Comparison of ENCODE assay signal across 8 cellular contexts in the genomic region with DNA sequence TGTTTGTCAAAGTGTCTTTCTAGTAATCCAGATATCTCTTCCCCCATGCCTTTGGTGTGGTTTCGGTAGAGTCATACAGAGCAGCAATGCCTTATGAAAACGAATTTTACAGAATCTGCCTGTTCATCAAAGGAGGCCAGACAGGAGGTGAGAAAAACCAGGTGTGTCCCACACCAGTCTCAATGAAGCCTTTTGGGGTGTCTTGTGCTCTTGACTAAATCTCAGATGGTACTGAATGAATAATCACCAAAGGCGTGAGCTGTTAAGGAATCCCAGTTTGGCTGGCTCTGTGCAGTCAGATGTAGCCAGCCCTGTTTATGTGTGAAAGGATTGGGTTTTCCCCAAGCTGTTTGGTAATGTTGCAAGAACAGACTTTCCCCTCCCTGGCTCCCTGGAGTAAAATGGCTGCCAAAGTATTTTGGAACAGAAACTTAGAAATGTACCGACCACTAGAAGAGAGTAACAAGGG.
A peak's percentile ranks its signal among the peaks of the same experiment; 100 is the strongest.
DNase-seq lines count a peak whose midpoint lies in the region; ATAC-seq and TF ChIP-seq lines count a peak whose summit lies in the region.

No MANE protein-coding gene starts in this region.

- peaks cover 39% of the 10 kb centered on the region for H3K4me1 Mint-ChIP-seq in activated T-cell treated with anti-CD3 and anti-CD28 coated beads, Interleukin-2, amount 50 U/mL, for 4 hours (ENCODE audit: low read depth)
- H3K4me1 Mint-ChIP-seq in progenitor cell of endocrine pancreas (ENCODE audit: low read depth) = peaks cover 6% of the 10 kb centered on the region

- no peak overlapping the region for H3K27ac Mint-ChIP-seq in progenitor cell of endocrine pancreas

- no peak for TF ChIP-seq CTCF in progenitor cell of endocrine pancreas (IDR thresholded peaks at IDR 0.05; ENCODE audit: unreplicated experiment)

- DNase-seq in activated T-cell treated with anti-CD3 and anti-CD28 coated beads, Interleukin-2, amount 50 U/mL, for 4 hours = no peak
- DNase-seq in kidney glomerular epithelial cell (lab: John Stamatoyannopoulos, UW) (peak; percentile 79), stromal cell of bone marrow (ENCODE audit: low read depth) (peak; percentile 77), progenitor cell of endocrine pancreas (ENCODE audit: low spot score, unreplicated experiment) (no peak), DMS79 treated with DMSO at 0.1 percent for 48 hours (lab: John Stamatoyannopoulos, UW) (no peak), iPS-NIHi11 (ENCODE audit: low spot score) (no peak)

- no peaks in the 10 kb centered on the region for H3K9me3 Mint-ChIP-seq in activated T-cell treated with anti-CD3 and anti-CD28 coated beads, Interleukin-2, amount 50 U/mL, for 4 hours
- H3K9me3 Mint-ChIP-seq in progenitor cell of endocrine pancreas (ENCODE audit: low read depth) = no peaks in the 10 kb centered on the region

- H3K27me3 Mint-ChIP-seq in activated T-cell treated with anti-CD3 and anti-CD28 coated beads, Interleukin-2, amount 50 U/mL, for 4 hours (ENCODE audit: low read depth) = peaks cover 4% of the 10 kb centered on the region
- H3K27me3 Mint-ChIP-seq in progenitor cell of endocrine pancreas = no peaks in the 10 kb centered on the region

- no peaks in the 10 kb centered on the region for H3K36me3 Mint-ChIP-seq in activated T-cell treated with anti-CD3 and anti-CD28 coated beads, Interleukin-2, amount 50 U/mL, for 4 hours (ENCODE audit: insufficient read depth)
- no peaks in the 10 kb centered on the region for H3K36me3 Mint-ChIP-seq in progenitor cell of endocrine pancreas (ENCODE audit: insufficient read depth)

- ATAC-seq in GM18870 (IDR thresholded peaks at IDR 0.05; ENCODE audit: unreplicated experiment) (peak; percentile 94), HG03045 (IDR thresholded peaks at IDR 0.05; ENCODE audit: unreplicated experiment) (peak; percentile 93)
- ATAC-seq in activated T-cell treated with anti-CD3 and anti-CD28 coated beads, Interleukin-2, amount 50 U/mL, for 4 hours = peak; percentile 97 to 98

- H3K4me3 Mint-ChIP-seq in activated T-cell treated with anti-CD3 and anti-CD28 coated beads, Interleukin-2, amount 50 U/mL, for 4 hours = peak overlapping the region; percentile 22
- no peak overlapping the region for H3K4me3 Mint-ChIP-seq in progenitor cell of endocrine pancreas (ENCODE audit: low read depth)

Comparison
In these comparisons a context has a peak if more than half of its experiments do, and no peak if none do; other contexts are left out.
1. DNase-seq: peak in kidney glomerular epithelial cell (single experiment) and stromal cell of bone marrow (single experiment); none in activated T-cell treated with anti-CD3 and anti-CD28 coated beads, Interleukin-2, amount 50 U/mL, for 4 hours (single experiment), progenitor cell of endocrine pancreas (single experiment), DMS79 treated with DMSO at 0.1 percent for 48 hours (single experiment) and iPS-NIHi11 (single experiment).
2. Peak in every context shown above with its lines, with median percentiles within 50 percentile points of each other: ATAC-seq.